ENCODE assay signal across 23 cellular contexts in genomic region chr15:101458158-101458895, GRCh38. TPM values are rescaled to one million over a fixed set of nuclear protein-coding genes. Genes with fewer than 3 reads are reported as not detected.
DNase-seq lines count a peak whose midpoint lies in the region; ATAC-seq and TF ChIP-seq lines count a peak whose summit lies in the region.
"Had no signal": no experiment of that assay in that cellular context is flagged by ENCODE, and none has a peak within 500 bp of the region (broad histone marks: within the 10 kb centered on the region; RNA-seq: fewer than 3 reads in every experiment).

No MANE protein-coding gene starts in this region.

- H3K9me3 Mint-ChIP-seq in activated naive CD8-positive, alpha-beta T cell (ENCODE audit: low read depth): no peaks in the 10 kb centered on the region
- H3K9me3 Mint-ChIP-seq in activated naive CD8-positive, alpha-beta T cell treated with anti-CD3 and anti-CD28 coated beads, Interleukin-2, amount 50 U/mL, for 24 hours: no peaks in the 10 kb centered on the region
- H3K9me3 Mint-ChIP-seq in glutamatergic neuron (ENCODE audit: unreplicated experiment): peaks cover 4% of the 10 kb centered on the region
- no peaks in the 10 kb centered on the region for H3K9me3 Mint-ChIP-seq in nephron progenitor cell
- no peaks in the 10 kb centered on the region for H3K9me3 Mint-ChIP-seq in chondrocyte (ENCODE audit: low read depth)
- H3K9me3 Mint-ChIP-seq: activated naive CD4-positive, alpha-beta T cell treated with anti-CD3 and anti-CD28 coated beads, Interleukin-2, amount 50 U/mL, for 72 hours; activated T-cell treated with anti-CD3 and anti-CD28 coated beads, Interleukin-2, amount 50 U/mL, for 72 hours; HFFc6; natural killer cell had no signal

- TF ChIP-seq CTCF in glutamatergic neuron (IDR thresholded peaks at IDR 0.05; ENCODE audit: partially characterized antibody, unreplicated experiment) (no peak), nephron progenitor cell (IDR thresholded peaks at IDR 0.05) (no peak), chondrocyte (IDR thresholded peaks at IDR 0.05) (no peak)

- no peak for ATAC-seq in activated naive CD8-positive, alpha-beta T cell treated with anti-CD3 and anti-CD28 coated beads, Interleukin-2, amount 50 U/mL, for 24 hours
- no peak for ATAC-seq in HG03175 (IDR thresholded peaks at IDR 0.05; ENCODE audit: unreplicated experiment)
- ATAC-seq: activated naive CD4-positive, alpha-beta T cell treated with anti-CD3 and anti-CD28 coated beads, Interleukin-2, amount 50 U/mL, for 72 hours; activated T-cell treated with anti-CD3 and anti-CD28 coated beads, Interleukin-2, amount 50 U/mL, for 72 hours; natural killer cell had no signal

- DNase-seq in activated naive CD8-positive, alpha-beta T cell treated with anti-CD3 and anti-CD28 coated beads, Interleukin-2, amount 50 U/mL, for 24 hours: no peak
- no peak for DNase-seq in glutamatergic neuron
- DNase-seq in nephron progenitor cell: no peak
- DNase-seq in substantia nigra (lab: John Stamatoyannopoulos, UW): no peak
- DNase-seq in COR-L47 (lab: John Stamatoyannopoulos, UW): no peak
- no peak for DNase-seq in chondrocyte (ENCODE audit: low spot score)
- DNase-seq: activated CD4-positive, CD25-positive, alpha-beta regulatory T cell treated with anti-CD3 and anti-CD28 coated beads, Interleukin-2, amount 50 U/mL, for 72 hours; activated T-cell treated with anti-CD3 and anti-CD28 coated beads, Interleukin-2, amount 50 U/mL, for 72 hours; C1 segment of cervical spinal cord; DMS153; effector memory CD4-positive, alpha-beta T cell; esophagus squamous epithelium; HFFc6; IMR-90; natural killer cell; NCI-H2107; NCI-H526; RPMI8226 had no signal

- peaks cover 9% of the 10 kb centered on the region for H3K27me3 Mint-ChIP-seq in activated naive CD8-positive, alpha-beta T cell
- H3K27me3 Mint-ChIP-seq in activated naive CD8-positive, alpha-beta T cell treated with anti-CD3 and anti-CD28 coated beads, Interleukin-2, amount 50 U/mL, for 24 hours: peaks cover 17% of the 10 kb centered on the region
- H3K27me3 Mint-ChIP-seq in glutamatergic neuron (ENCODE audit: unreplicated experiment) (peaks cover 4% of the 10 kb centered on the region), nephron progenitor cell (ENCODE audit: low read depth, poor library complexity) (peaks cover 4% of the 10 kb centered on the region), chondrocyte (ENCODE audit: low read depth) (peaks cover 4% of the 10 kb centered on the region)

- H3K4me3 Mint-ChIP-seq in activated naive CD8-positive, alpha-beta T cell: no peak overlapping the region
- H3K4me3 Mint-ChIP-seq in activated naive CD8-positive, alpha-beta T cell treated with anti-CD3 and anti-CD28 coated beads, Interleukin-2, amount 50 U/mL, for 24 hours: no peak overlapping the region
- H3K4me3 Mint-ChIP-seq in glutamatergic neuron (ENCODE audit: unreplicated experiment) (peak overlapping the region; percentile 1), nephron progenitor cell (peak overlapping the region; percentile 44), chondrocyte (ENCODE audit: unreplicated experiment) (no peak overlapping the region)
- H3K4me3 Mint-ChIP-seq: activated T-cell treated with anti-CD3 and anti-CD28 coated beads, Interleukin-2, amount 50 U/mL, for 72 hours; HFFc6; natural killer cell had no signal

- peak overlapping the region; percentile 18 for H3K27ac Mint-ChIP-seq in activated naive CD8-positive, alpha-beta T cell
- no peak overlapping the region for H3K27ac Mint-ChIP-seq in activated naive CD8-positive, alpha-beta T cell treated with anti-CD3 and anti-CD28 coated beads, Interleukin-2, amount 50 U/mL, for 24 hours
- H3K27ac Mint-ChIP-seq in glutamatergic neuron (ENCODE audit: unreplicated experiment) (peak overlapping the region; percentile 70), nephron progenitor cell (peak overlapping the region; percentile 82), chondrocyte (ENCODE audit: unreplicated experiment) (no peak overlapping the region)
- H3K27ac Mint-ChIP-seq: activated T-cell treated with anti-CD3 and anti-CD28 coated beads, Interleukin-2, amount 50 U/mL, for 72 hours; HFFc6; natural killer cell had no signal

- no peaks in the 10 kb centered on the region for H3K36me3 Mint-ChIP-seq in activated naive CD8-positive, alpha-beta T cell
- H3K36me3 Mint-ChIP-seq in activated naive CD8-positive, alpha-beta T cell treated with anti-CD3 and anti-CD28 coated beads, Interleukin-2, amount 50 U/mL, for 24 hours (ENCODE audit: low read depth): no peaks in the 10 kb centered on the region
- peaks cover 3% of the 10 kb centered on the region for H3K36me3 Mint-ChIP-seq in glutamatergic neuron (ENCODE audit: unreplicated experiment)
- H3K36me3 Mint-ChIP-seq in nephron progenitor cell (ENCODE audit: low read depth): no peaks in the 10 kb centered on the region
- no peaks in the 10 kb centered on the region for H3K36me3 Mint-ChIP-seq in chondrocyte (ENCODE audit: low read depth)
- H3K36me3 Mint-ChIP-seq: activated naive CD4-positive, alpha-beta T cell treated with anti-CD3 and anti-CD28 coated beads, Interleukin-2, amount 50 U/mL, for 72 hours; natural killer cell had no signal

- H3K27ac ChIP-seq in substantia nigra (ENCODE audit: low read depth, low read length, poor library complexity, severe bottlenecking): peak overlapping the region; percentile 21
- H3K27ac ChIP-seq: HL-60 had no signal

- H3K4me1 Mint-ChIP-seq in activated naive CD8-positive, alpha-beta T cell (ENCODE audit: low read depth): peaks cover 14% of the 10 kb centered on the region
- H3K4me1 Mint-ChIP-seq in activated naive CD8-positive, alpha-beta T cell treated with anti-CD3 and anti-CD28 coated beads, Interleukin-2, amount 50 U/mL, for 24 hours: peaks cover 19% of the 10 kb centered on the region
- peaks cover 33% of the 10 kb centered on the region for H3K4me1 Mint-ChIP-seq in glutamatergic neuron (ENCODE audit: low read depth, unreplicated experiment)
- H3K4me1 Mint-ChIP-seq in nephron progenitor cell: peaks cover 32% of the 10 kb centered on the region
- no peaks in the 10 kb centered on the region for H3K4me1 Mint-ChIP-seq in chondrocyte (ENCODE audit: low read depth)
- H3K4me1 Mint-ChIP-seq: natural killer cell had no signal

RNA-seq across cellular contexts. Expression of gene PCSK6, which starts 31.2 kb away (rescaled TPM):
- total RNA-seq in glutamatergic neuron (ENCODE audit: unreplicated experiment) (3.8 TPM), chondrocyte (0.40 to 2.0 TPM (median 1.4 TPM) in 3 replicates)
- total RNA-seq: HFFc6, IMR-90, M059J had no signal

Comparison
In these comparisons a context has a peak if more than half of its experiments do, and no peak if none do; other contexts are left out.
1. H3K27ac Mint-ChIP-seq: peak in activated naive CD8-positive, alpha-beta T cell (single experiment), glutamatergic neuron (single experiment) and nephron progenitor cell (single experiment); none in activated naive CD8-positive, alpha-beta T cell treated with anti-CD3 and anti-CD28 coated beads, Interleukin-2, amount 50 U/mL, for 24 hours (single experiment) and chondrocyte (single experiment).
2. H3K4me3 Mint-ChIP-seq: peak in glutamatergic neuron (single experiment) and nephron progenitor cell (single experiment); none in activated naive CD8-positive, alpha-beta T cell (single experiment), activated naive CD8-positive, alpha-beta T cell treated with anti-CD3 and anti-CD28 coated beads, Interleukin-2, amount 50 U/mL, for 24 hours (single experiment) and chondrocyte (single experiment).